ENCODE assay signal across 7 cellular contexts in the genomic region with DNA sequence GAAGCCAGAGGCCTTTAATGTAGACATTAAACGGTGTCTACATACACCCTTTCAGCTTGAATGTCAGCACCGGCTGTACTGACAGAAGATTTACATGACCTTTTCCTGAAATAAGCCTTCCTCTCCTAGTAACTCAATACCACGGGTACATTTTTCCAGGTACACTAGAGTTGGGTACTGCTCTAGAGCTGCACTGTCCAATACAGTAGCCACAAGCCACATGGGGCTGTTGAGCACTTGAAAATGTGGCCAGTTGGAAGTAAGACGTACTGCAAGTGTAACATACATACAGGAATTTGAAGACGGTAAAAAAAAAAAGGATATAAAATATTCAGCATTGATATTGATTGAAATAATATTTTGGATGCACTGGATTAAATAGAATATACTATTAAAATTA. TPM values are rescaled to one million over a fixed set of nuclear protein-coding genes. Genes with fewer than 3 reads are reported as not detected.
DNase-seq lines count a peak whose midpoint lies in the region; ATAC-seq, FAIRE-seq and TF ChIP-seq lines count a peak whose summit lies in the region.
"Not testable (repeated sequence)": the region's sequence is repeated elsewhere in the genome, so short reads cannot be mapped to it uniquely, and the experiment has no call there.

No MANE protein-coding gene starts in this region.

- H3F3A ChIP-seq in Loucy (ENCODE audit: low read depth): peaks cover 18% of the 10 kb centered on the region; the same call in 1 of the 2 replicates

- BruUV-seq in HepG2 (replicated peaks; lab: Mats Ljungman, UMichigan): TSS peak; percentile 62

- not testable (repeated sequence) for H3K79me2 ChIP-seq in Loucy (ENCODE audit: insufficient read depth, low read length); HepG2 (ENCODE audit: insufficient read depth, low read length)

- TF ChIP-seq RAD21 in HepG2 (CRISPR knock-in tag; IDR thresholded peaks at IDR 0.05): not testable (repeated sequence)

- not testable (repeated sequence) for H3K9me2 ChIP-seq in Loucy (replicated peaks; ENCODE audit: low read depth, low read length)

- H3K9me3 ChIP-seq in Loucy (ENCODE audit: insufficient read depth, low read depth, low read length); effector memory CD4-positive, alpha-beta T cell (ENCODE audit: control insufficient read depth, low read length); HepG2 (ENCODE audit: low read length): not testable (repeated sequence)

- not testable (repeated sequence) for TF ChIP-seq EP300 in HepG2 (IDR thresholded peaks at IDR 0.05; ENCODE audit: low read depth in 2 of 2, low read length in 2 of 2); HepG2 (CRISPR knock-in tag; IDR thresholded peaks at IDR 0.05; ENCODE audit: borderline replicate concordance)

- POLR2A ChIA-PET in HepG2 (lab: Yijun Ruan, JAX): interaction anchor here (0.9 to 3.1 kb wide), 2 partner anchors 10 to 91 kb away, joined by 5 to 17 read pairs; partner anchors contain the start of gene GNA13

- H3K9ac ChIP-seq in Loucy (ENCODE audit: low read depth, low read length, poor library complexity, severe bottlenecking): peak overlapping the region; percentile 24
- H3K9ac ChIP-seq in HepG2 (ENCODE audit: insufficient read depth, low read depth, low read length); rectal smooth muscle tissue (ENCODE audit: low read length): not testable (repeated sequence)

- intact Hi-C loops in HepG2 (cut with micrococcal nuclease; ENCODE audit: unreplicated experiment): loop anchor here (5.0 kb wide), 1 partner anchor 137 kb away; no protein-coding TSS in a partner anchor

- not testable (repeated sequence) for H3K36me3 ChIP-seq in Loucy (ENCODE audit: insufficient read depth, low read length); effector memory CD4-positive, alpha-beta T cell (ENCODE audit: control insufficient read depth, insufficient read depth, low read length); HepG2 (replicated peaks in 1 of 2; ENCODE audit: control insufficient read depth in 1 of 2, insufficient read depth in 2 of 2, low read length in 2 of 2); rectal smooth muscle tissue (ENCODE audit: control insufficient read depth, insufficient read depth, low read length)

- not testable (repeated sequence) for TF ChIP-seq POLR2A in HepG2 (IDR thresholded peaks at IDR 0.05; ENCODE audit: insufficient read depth in 1 of 2, low read depth in 2 of 2, low read length in 2 of 2)

- H3K4me3 Mint-ChIP-seq in activated T-cell treated with anti-CD3 and anti-CD28 coated beads, Interleukin-2, amount 50 U/mL, for 4 hours: peak overlapping the region; percentile 72

- not testable (repeated sequence) for H2AFZ ChIP-seq in Loucy (ENCODE audit: low read length); HepG2 (ENCODE audit: low read length)

- H3K27me3 ChIP-seq in Loucy (ENCODE audit: insufficient read depth, low read length, poor library complexity, severe bottlenecking); effector memory CD4-positive, alpha-beta T cell (replicated peaks; ENCODE audit: control insufficient read depth, insufficient read depth, low read length, poor library complexity, severe bottlenecking); HepG2 (ENCODE audit: control insufficient read depth in 1 of 2, insufficient read depth in 2 of 2, low read length in 2 of 2); rectal smooth muscle tissue (ENCODE audit: control insufficient read depth, insufficient read depth, low read length): not testable (repeated sequence)

- H3K4me2 ChIP-seq in Loucy (ENCODE audit: low read depth, low read length, poor library complexity, severe bottlenecking) (peak overlapping the region; percentile 36), HepG2 (ENCODE audit: low read depth, low read length) (peak overlapping the region; percentile 90)

- CTCF ChIA-PET in HepG2 (lab: Yijun Ruan, JAX; ENCODE audit: low intra/inter-chr PET ratio, low total read pairs): not testable (repeated sequence)

- H3K27me3 Mint-ChIP-seq in activated T-cell treated with anti-CD3 and anti-CD28 coated beads, Interleukin-2, amount 50 U/mL, for 4 hours (ENCODE audit: low read depth): not testable (repeated sequence)

- peak; percentile 20 for DNase-seq in RPMI7951 (ENCODE audit: low read depth)
- not testable (repeated sequence) for DNase-seq in activated T-cell treated with anti-CD3 and anti-CD28 coated beads, Interleukin-2, amount 50 U/mL, for 4 hours; effector memory CD4-positive, alpha-beta T cell; HepG2 (ENCODE audit: low spot score)

- peak; percentile 42 for FAIRE-seq in G401.6 (lab: Jason Lieb, UNC)
- not testable (repeated sequence) for FAIRE-seq in HepG2 (lab: Jason Lieb, UNC)

- not testable (repeated sequence) for H4K20me1 ChIP-seq in Loucy (ENCODE audit: insufficient read depth, low read length, poor library complexity, severe bottlenecking); HepG2 (ENCODE audit: insufficient read depth, low read length)

- not testable (repeated sequence) for TF ChIP-seq CTCF in Loucy (conservative IDR thresholded peaks at IDR 0.05; ENCODE audit: low read length); HepG2 (CRISPR knock-in tag; IDR thresholded peaks at IDR 0.05)

- H3K27ac ChIP-seq in effector memory CD4-positive, alpha-beta T cell (ENCODE audit: insufficient read depth, low read length, poor library complexity, severe bottlenecking): peak overlapping the region; percentile 49
- H3K27ac ChIP-seq in HepG2 (ENCODE audit: extremely low read length, insufficient read depth, low read length): not testable (repeated sequence)
- peak overlapping the region; percentile 65 for H3K27ac ChIP-seq in rectal smooth muscle tissue (ENCODE audit: low read depth, low read length)

- WGBS in HepG2 (ENCODE audit: low lambda C conversion rate): 51% methylated on average over 5 of the region's 5 CpGs

- H3K4me3 ChIP-seq in Loucy (ENCODE audit: low read length, poor library complexity, severe bottlenecking) (peak overlapping the region; percentile 34), HepG2 (replicated peaks in 1 of 3; ENCODE audit: insufficient read depth in 1 of 3, low read depth in 2 of 3, low read length in 3 of 3) (peak overlapping the region in 2 of 3 experiments; percentile 54 to 60; a peak in 2 of 6 replicates)
- not testable (repeated sequence) for H3K4me3 ChIP-seq in effector memory CD4-positive, alpha-beta T cell (ENCODE audit: insufficient read depth, low read depth, low read length, poor library complexity, severe bottlenecking); rectal smooth muscle tissue (ENCODE audit: low read length)

- in situ Hi-C loops in HepG2 (cut with HindIII; ENCODE audit: extremely low pct_ligation_motif_present, low pct_unique_long_range_greater_than_20kb): not testable (repeated sequence)

- not testable (repeated sequence) for ATAC-seq in activated T-cell treated with anti-CD3 and anti-CD28 coated beads, Interleukin-2, amount 50 U/mL, for 4 hours
- ATAC-seq in HepG2: peak; percentile 51

- not testable (repeated sequence) for H3K36me3 Mint-ChIP-seq in activated T-cell treated with anti-CD3 and anti-CD28 coated beads, Interleukin-2, amount 50 U/mL, for 4 hours (ENCODE audit: insufficient read depth)

- H3K4me1 Mint-ChIP-seq in activated T-cell treated with anti-CD3 and anti-CD28 coated beads, Interleukin-2, amount 50 U/mL, for 4 hours (ENCODE audit: low read depth): peaks cover 58% of the 10 kb centered on the region

- H3K9me3 Mint-ChIP-seq in activated T-cell treated with anti-CD3 and anti-CD28 coated beads, Interleukin-2, amount 50 U/mL, for 4 hours: not testable (repeated sequence)

- H3K4me1 ChIP-seq in Loucy (ENCODE audit: insufficient read depth, low read length, poor library complexity, severe bottlenecking) (peaks cover 62% of the 10 kb centered on the region), HepG2 (ENCODE audit: insufficient read depth, low read length) (peaks cover 51% of the 10 kb centered on the region)
- H3K4me1 ChIP-seq in effector memory CD4-positive, alpha-beta T cell (ENCODE audit: control insufficient read depth, insufficient read depth, low read length, poor library complexity, severe bottlenecking): peaks cover 42% of the 10 kb centered on the region
- not testable (repeated sequence) for H3K4me1 ChIP-seq in rectal smooth muscle tissue (ENCODE audit: control insufficient read depth, insufficient read depth, low read length)

TF ChIP-seq in HepG2, 621 proteins besides CTCF, POLR2A, EP300 and RAD21:
- peak; percentile 32; the same call in 1 of the 2 replicates for TF ChIP-seq REL (CRISPR knock-in tag; conservative IDR thresholded peaks at IDR 0.05)

RNA-seq across cellular contexts. Expression of gene LRRC37A3, which starts 45.9 kb away (rescaled TPM):
- total RNA-seq in RPMI7951 (2014; rRNA removed; shearing (Covaris generic)): 3.9 and 5.5 TPM in 2 replicates
- 1 to 10 TPM; 1.9 to 3.0 (median 2.9) TPM for total RNA-seq in activated T-cell treated with anti-CD3 and anti-CD28 coated beads, Interleukin-2, amount 50 U/mL, for 4 hours
- total RNA-seq in HepG2 (2016; rRNA removed; fragmentation: Illumina TruSeq; extraction: Trizol): 0.81 and 1.1 TPM in 2 replicates
- 5.0 and 5.2 TPM in 2 replicates for total RNA-seq in HepG2 (2016; cell fraction: cytosol; rRNA removed; fragmentation: Illumina TruSeq; extraction: Trizol; ENCODE audit: low read depth)
- total RNA-seq in HepG2 (2016; cell fraction: insoluble cytoplasmic fraction; rRNA removed; fragmentation: Illumina TruSeq; extraction: Trizol): 0.97 and 1.1 TPM in 2 replicates
- total RNA-seq in HepG2 (2016; cell fraction: membrane; rRNA removed; fragmentation: Illumina TruSeq; extraction: Trizol): 1.3 and 2.1 TPM in 2 replicates
- 4.7 and 6.7 TPM in 2 replicates for total RNA-seq in HepG2 (2016; cell fraction: nucleus; rRNA removed; fragmentation: Illumina TruSeq; extraction: Trizol)
- 0.54 and 0.62 TPM in 2 replicates for polyA plus RNA-seq in HepG2 (2011; rRNA removed)
- 0.24 and 0.56 TPM in 2 replicates for polyA plus RNA-seq in HepG2 (2011; cell fraction: cytosol; rRNA removed)
- polyA plus RNA-seq in HepG2 (2011; cell fraction: nucleus; rRNA removed): 1.2 and 2.3 TPM in 2 replicates
- polyA plus RNA-seq in HepG2 (2012): 0.67 and 1.2 TPM in 2 replicates
- polyA plus RNA-seq in HepG2 (2016; cell fraction: cytosol; fragmentation: Illumina TruSeq; extraction: Trizol; ENCODE audit: low read depth): 0.34 and 0.40 TPM in 2 replicates
- polyA plus RNA-seq in HepG2 (2016; cell fraction: insoluble cytoplasmic fraction; fragmentation: Illumina TruSeq; extraction: Trizol; ENCODE audit: low read depth): 0.52 and 1.1 TPM in 2 replicates
- polyA plus RNA-seq in HepG2 (2016; cell fraction: membrane; fragmentation: Illumina TruSeq; extraction: Trizol; ENCODE audit: low read depth): 0.24 and 0.45 TPM in 2 replicates
- 2.8 and 4.0 TPM in 2 replicates for polyA plus RNA-seq in HepG2 (2016; cell fraction: nucleus; fragmentation: Illumina TruSeq; extraction: Trizol; ENCODE audit: insufficient read depth, low read depth)
- 2.6 and 13.1 TPM in 2 replicates for polyA minus RNA-seq in HepG2 (2011; rRNA and poly(A)+ RNA removed; ENCODE audit: low replicate concordance)
- polyA minus RNA-seq in HepG2 (2011; cell fraction: cytosol; rRNA and poly(A)+ RNA removed): 0.40 and 1.3 TPM in 2 replicates
- polyA minus RNA-seq in HepG2 (2011; cell fraction: nucleus; rRNA and poly(A)+ RNA removed): 11.1 and 12.6 TPM in 2 replicates
